15 cellular contexts compared by ENCODE assay signal in genomic region chr17:71284032-71284755, GRCh38.
DNase-seq lines count a peak whose midpoint lies in the region; ATAC-seq and TF ChIP-seq lines count a peak whose summit lies in the region.
"Had no signal": no experiment of that assay in that cellular context is flagged by ENCODE, and none has a peak within 500 bp of the region (broad histone marks: within the 10 kb centered on the region; RNA-seq: fewer than 3 reads in every experiment).

No MANE protein-coding gene starts in this region.

- 23 to 34% methylated on average over 7 of the region's 7 CpGs for WGBS in thyroid gland, 2 donors

- H2AFZ ChIP-seq in PC-3 (ENCODE audit: low read length): peak overlapping the region; percentile 13; the same call in 1 of the 2 replicates
- H2AFZ ChIP-seq: GM23248 had no signal

- CTCF ChIA-PET in PC-3 (lab: Charles Lee): no interaction called here
- CTCF ChIA-PET in Calu3 (lab: Charles Lee): interaction anchor here (0.5 kb wide), 1 partner anchor 1098 kb away, joined by 3 read pairs; no protein-coding TSS in a partner anchor

- H3K9me3 Mint-ChIP-seq in Calu3 (ENCODE audit: low read depth, unreplicated experiment): peaks cover 2% of the 10 kb centered on the region
- H3K9me3 Mint-ChIP-seq: HFFc6 had no signal

- BruUV-seq in PC-3 (replicated peaks; lab: Mats Ljungman, UMichigan) (no TSS peak), Calu3 (replicated peaks; lab: Mats Ljungman, UMichigan) (no TSS peak)

- H3K27ac Mint-ChIP-seq in Calu3 (ENCODE audit: unreplicated experiment): no peak overlapping the region
- H3K27ac Mint-ChIP-seq: CD4-positive, alpha-beta memory T cell; H9; HFFc6 had no signal

- no peak overlapping the region for H3K4me3 Mint-ChIP-seq in Calu3 (ENCODE audit: low read depth, unreplicated experiment)
- H3K4me3 Mint-ChIP-seq: CD4-positive, alpha-beta memory T cell; H9; HFFc6 had no signal

- H3K4me2 ChIP-seq in PC-3 (ENCODE audit: low read length): no peak overlapping the region

- no peaks in the 10 kb centered on the region for H3K4me1 Mint-ChIP-seq in Calu3 (ENCODE audit: low read depth, unreplicated experiment)
- H3K4me1 Mint-ChIP-seq: CD4-positive, alpha-beta memory T cell had no signal

- H3K9me3 ChIP-seq in PC-3 (ENCODE audit: low read length) (no peaks in the 10 kb centered on the region), thyroid gland (no peaks in the 10 kb centered on the region)

- no peak overlapping the region for H3K4me3 ChIP-seq in PC-3 (ENCODE audit: low read length)
- H3K4me3 ChIP-seq in thyroid gland (replicated peaks in 1 of 3): no peak overlapping the region
- H3K4me3 ChIP-seq: GM23248 had no signal

- H3K36me3 ChIP-seq in PC-3 (ENCODE audit: low read depth, low read length) (no peaks in the 10 kb centered on the region), thyroid gland (no peaks in the 10 kb centered on the region)

- no peaks in the 10 kb centered on the region; the same call in 1 of the 2 replicates for H3K9me2 ChIP-seq in PC-3 (replicated peaks; ENCODE audit: low read length)

- POLR2A ChIA-PET in PC-3 (lab: Charles Lee; ENCODE audit: unreplicated experiment): no interaction called here

- H3K27ac ChIP-seq in PC-3 (ENCODE audit: low read length) (no peak overlapping the region), thyroid gland (peak overlapping the region in 2 of 3 donors; percentile 52 to 62)
- H3K27ac ChIP-seq: GM23248 had no signal

- no peaks in the 10 kb centered on the region for H3K27me3 Mint-ChIP-seq in Calu3 (ENCODE audit: unreplicated experiment)
- H3K27me3 Mint-ChIP-seq: CD4-positive, alpha-beta memory T cell had no signal

- H3K4me1 ChIP-seq in PC-3 (ENCODE audit: insufficient read depth, low read length) (no peaks in the 10 kb centered on the region), thyroid gland (peaks cover 0 to 14% of the 10 kb centered on the region in 2 donors)

- no peak for ATAC-seq in PC-3
- no peak for ATAC-seq in GM19463 (IDR thresholded peaks at IDR 0.05; ENCODE audit: unreplicated experiment)
- ATAC-seq: HCT116 had no signal

- intact Hi-C loops in PC-3 (cut with micrococcal nuclease) (no loop called here), thyroid gland (cut with DNase I) (no loop called here), Calu3 (cut with micrococcal nuclease; ENCODE audit: unreplicated experiment) (no loop called here)

- no peak for DNase-seq in PC-3
- DNase-seq in astrocyte of the hippocampus (ENCODE audit: low read depth, low spot score): peak; percentile 17
- peak; percentile 69 to 71 for DNase-seq in thyroid gland
- no peak for DNase-seq in Calu3
- DNase-seq in stimulated activated CD4-positive, alpha-beta T cell treated with anti-CD3 and anti-CD28 coated beads, Interleukin-1b, Interleukin-23, amount 100 ng/mL, for 48 hours: no peak
- DNase-seq: C1 segment of cervical spinal cord; CD4-positive, alpha-beta memory T cell; COR-L47; DMS153; DND-41; GM23248; H9; HFFc6 had no signal

- H4K20me1 ChIP-seq in PC-3 (ENCODE audit: low read length): no peaks in the 10 kb centered on the region

- TF ChIP-seq CTCF in PC-3 (conservative IDR thresholded peaks at IDR 0.05; ENCODE audit: low read depth, low read length) (no peak), thyroid gland (IDR thresholded peaks at IDR 0.05) (no peak), Calu3 (IDR thresholded peaks at IDR 0.05; ENCODE audit: unreplicated experiment) (no peak)

- no peak for TF ChIP-seq POLR2A in thyroid gland (IDR thresholded peaks at IDR 0.05)

- no peak overlapping the region for H3K9ac ChIP-seq in PC-3 (ENCODE audit: low read length)
- H3K9ac ChIP-seq: GM23248 had no signal

- H3F3A ChIP-seq in PC-3 (ENCODE audit: low read length, unreplicated experiment): no peaks in the 10 kb centered on the region

- H3K27me3 ChIP-seq in PC-3 (ENCODE audit: low read length) (no peaks in the 10 kb centered on the region), thyroid gland (no peaks in the 10 kb centered on the region)

- no peaks in the 10 kb centered on the region for H3K36me3 Mint-ChIP-seq in Calu3 (ENCODE audit: insufficient read depth, unreplicated experiment)
- H3K36me3 Mint-ChIP-seq: CD4-positive, alpha-beta memory T cell had no signal

- H3K79me2 ChIP-seq in PC-3 (ENCODE audit: low read length): no peaks in the 10 kb centered on the region

Comparison
In these comparisons a context has a peak if more than half of its experiments do, and no peak if none do; other contexts are left out.
1. DNase-seq: peak in astrocyte of the hippocampus (single experiment) and thyroid gland (2 of 2); none in PC-3 (single experiment), Calu3 (single experiment) and stimulated activated CD4-positive, alpha-beta T cell treated with anti-CD3 and anti-CD28 coated beads, Interleukin-1b, Interleukin-23, amount 100 ng/mL, for 48 hours (single experiment).